In genomic region chr17:79825580-79825921, GRCh38 we compare ENCODE assay signal across 21 cellular contexts. TPM values are rescaled to one million over a fixed set of nuclear protein-coding genes. Genes with fewer than 3 reads are reported as not detected.
A peak's percentile ranks its signal among the peaks of the same experiment; 100 is the strongest.
DNase-seq lines count a peak whose midpoint lies in the region; ATAC-seq, FAIRE-seq and TF ChIP-seq lines count a peak whose summit lies in the region.
"Had no signal": no experiment of that assay in that cellular context is flagged by ENCODE, and none has a peak within 500 bp of the region (broad histone marks: within the 10 kb centered on the region; RNA-seq: fewer than 3 reads in every experiment).

No MANE protein-coding gene starts in this region.

- no peak overlapping the region for H3K23ac ChIP-seq in mesenchymal stem cell (ENCODE audit: low read length in 2 of 2)

- no peaks in the 10 kb centered on the region for H3K9me1 ChIP-seq in K562 (ENCODE audit: control insufficient read depth, insufficient read depth, low read length)

- H3K27ac ChIP-seq in A673 (ENCODE audit: low read depth, low read length, poor library complexity, severe bottlenecking) (peak overlapping the region; percentile 74), K562 (ENCODE audit: extremely low read depth, low read depth, low read length) (peak overlapping the region; percentile 87), mesenchymal stem cell (ENCODE audit: low read length, poor library complexity, severe bottlenecking) (no peak overlapping the region), body of pancreas (no peak overlapping the region)
- H3K27ac ChIP-seq in CD8-positive, alpha-beta memory T cell (ENCODE audit: low read depth, low read length) = peak overlapping the region; percentile 66
- H3K27ac ChIP-seq: A549 had no signal

- H3K79me2 ChIP-seq in K562 (ENCODE audit: control insufficient read depth, insufficient read depth, low read length) = peaks cover 32% of the 10 kb centered on the region

- H3K18ac ChIP-seq in mesenchymal stem cell (ENCODE audit: low read depth in 1 of 2, low read length in 2 of 2) = no peak overlapping the region

- no peak overlapping the region for H3K27ac Mint-ChIP-seq in CD8-positive, alpha-beta memory T cell
- H3K27ac Mint-ChIP-seq: CD4-positive, CD25-positive, alpha-beta regulatory T cell; CD8-positive, alpha-beta T cell; HFFc6 had no signal

- H2BK15ac ChIP-seq in mesenchymal stem cell (ENCODE audit: low read depth, poor library complexity, severe bottlenecking) = no peak overlapping the region

- H3K79me1 ChIP-seq in mesenchymal stem cell (replicated peaks; ENCODE audit: low read length, poor library complexity, severe bottlenecking) = no peaks in the 10 kb centered on the region

- no peak overlapping the region for H2AK5ac ChIP-seq in mesenchymal stem cell (ENCODE audit: low read length, severe bottlenecking)

- H3K9ac ChIP-seq in K562 (ENCODE audit: insufficient read depth in 1 of 2, low read depth in 2 of 2, low read length in 2 of 2) (peak overlapping the region; percentile 77 to 87), mesenchymal stem cell (ENCODE audit: low read length) (no peak overlapping the region)

- CTCF ChIA-PET in A673 (lab: Charles Lee) = interaction anchor here (0.7 kb wide), 1 partner anchor 14 kb away, joined by 4 read pairs; the partner anchor contains the start of gene CBX4
- CTCF ChIA-PET in CD8-positive, alpha-beta memory T cell (lab: Charles Lee) = interaction anchor here (1.2 to 1.7 kb wide), 2 partner anchors 10 to 15 kb away, joined by 3 to 4 read pairs; no protein-coding TSS in a partner anchor
- CTCF ChIA-PET in K562 (lab: Yijun Ruan, JAX; ENCODE audit: low intra/inter-chr PET ratio) = no interaction called here

- H3K4me1 ChIP-seq in A673 (ENCODE audit: insufficient read depth, low read length, poor library complexity, severe bottlenecking) = peaks cover 54% of the 10 kb centered on the region
- H3K4me1 ChIP-seq in CD8-positive, alpha-beta memory T cell (ENCODE audit: insufficient read depth, low read length) = peaks cover 5% of the 10 kb centered on the region
- H3K4me1 ChIP-seq in K562 (replicated peaks in 1 of 2; ENCODE audit: control insufficient read depth in 2 of 2, insufficient read depth in 2 of 2, low read length in 2 of 2) = peaks cover 66 to 75% of the 10 kb centered on the region in 2 experiments
- peaks cover 4% of the 10 kb centered on the region for H3K4me1 ChIP-seq in mesenchymal stem cell (ENCODE audit: control insufficient read depth, insufficient read depth, low read depth, low read length)
- H3K4me1 ChIP-seq in body of pancreas = peaks cover 38% of the 10 kb centered on the region
- H3K4me1 ChIP-seq: HAP-1 had no signal

- H3K36me3 Mint-ChIP-seq in CD8-positive, alpha-beta memory T cell = peaks cover 0 to 4% (median 0%) of the 10 kb centered on the region in 3 donors
- H3K36me3 Mint-ChIP-seq: CD4-positive, CD25-positive, alpha-beta regulatory T cell; CD8-positive, alpha-beta T cell had no signal

- H3K27me3 ChIP-seq in A673 (replicated peaks; ENCODE audit: insufficient read depth, low read depth, low read length, poor library complexity) (no peaks in the 10 kb centered on the region), K562 (ENCODE audit: control insufficient read depth in 2 of 2, insufficient read depth in 2 of 2, low read length in 2 of 2) (no peaks in the 10 kb centered on the region), mesenchymal stem cell (ENCODE audit: control insufficient read depth in 1 of 2, insufficient read depth in 1 of 2, low read length in 2 of 2) (peaks cover 8 to 68% of the 10 kb centered on the region in 2 experiments), body of pancreas (no peaks in the 10 kb centered on the region)
- no peaks in the 10 kb centered on the region for H3K27me3 ChIP-seq in CD8-positive, alpha-beta memory T cell (ENCODE audit: insufficient read depth, low read length, poor library complexity, severe bottlenecking)

- no peak for TF ChIP-seq RAD21 in K562 (CRISPR knock-in tag; conservative IDR thresholded peaks at IDR 0.05 in 1 of 2, IDR thresholded peaks at IDR 0.05 in 1 of 2)

- H3K36me3 ChIP-seq in A673 (ENCODE audit: insufficient read depth, low read length, poor library complexity, severe bottlenecking) (no peaks in the 10 kb centered on the region), K562 (ENCODE audit: control insufficient read depth, insufficient read depth, low read length) (no peaks in the 10 kb centered on the region), mesenchymal stem cell (ENCODE audit: control insufficient read depth in 1 of 2, insufficient read depth in 2 of 2, low read depth in 1 of 2, low read length in 2 of 2) (no peaks in the 10 kb centered on the region), body of pancreas (replicated peaks in 1 of 2; ENCODE audit: insufficient read depth in 1 of 2, low read depth in 2 of 2) (no peaks in the 10 kb centered on the region)
- H3K36me3 ChIP-seq in CD8-positive, alpha-beta memory T cell (ENCODE audit: insufficient read depth, low read length) = no peaks in the 10 kb centered on the region
- H3K36me3 ChIP-seq: HAP-1 had no signal

- no peak overlapping the region for H3K14ac ChIP-seq in mesenchymal stem cell (ENCODE audit: low read length in 2 of 2)

- in situ Hi-C loops in K562 (cut with MboI) = no loop called here

- POLR2A ChIA-PET in A673 (lab: Charles Lee; ENCODE audit: low non-redundant PET) = interaction anchor here (0.6 to 1.9 kb wide), 2 partner anchors 8 to 13 kb away, joined by 4 to 8 read pairs; partner anchors contain the start of gene CBX4
- POLR2A ChIA-PET in CD8-positive, alpha-beta memory T cell (lab: Charles Lee) = no interaction called here
- POLR2A ChIA-PET in K562 (lab: Yijun Ruan, JAX) = interaction anchor here (0.6 to 17.8 kb wide), 4 partner anchors 10 to 31 kb away, joined by 3 to 386 read pairs (median 12); no protein-coding TSS in a partner anchor

- no peak for TF ChIP-seq EP300 in K562 (IDR thresholded peaks at IDR 0.05; ENCODE audit: low read length)

- no peak for DNase-seq in A673 (ENCODE audit: low spot score)
- no peak for DNase-seq in CD8-positive, alpha-beta memory T cell
- DNase-seq in K562 (ENCODE audit: extremely low read depth in 1 of 4, low spot score in 3 of 4) = peak in 3 of 4 experiments; percentile 20 to 74 (median 49)
- no peak for DNase-seq in mesenchymal stem cell
- no peak for DNase-seq in body of pancreas
- DNase-seq in T-helper 1 cell = no peak
- DNase-seq: 8988T; Calu3; CD4-positive, CD25-positive, alpha-beta regulatory T cell; CD8-positive, alpha-beta T cell; COR-L47; DMS53; DMS79 treated with DMSO at 0.1 percent for 48 hours; GOT3; HFFc6 had no signal

- H3K9me3 Mint-ChIP-seq in CD8-positive, alpha-beta memory T cell = no peaks in the 10 kb centered on the region
- H3K9me3 Mint-ChIP-seq: CD8-positive, alpha-beta T cell; HFFc6 had no signal

- H3K4ac ChIP-seq in mesenchymal stem cell (ENCODE audit: low read depth in 1 of 2, low read length in 2 of 2) = no peak overlapping the region

- FAIRE-seq in K562 (lab: Jason Lieb, UNC) = peak; percentile 19
- FAIRE-seq: A549, GM12892, GM19239, H54 had no signal

- peaks cover 2 to 24% (median 17%) of the 10 kb centered on the region in 3 donors for H3K4me1 Mint-ChIP-seq in CD8-positive, alpha-beta memory T cell

- H3K4me3 ChIP-seq in A673 (ENCODE audit: low read depth, low read length, poor library complexity, severe bottlenecking) (peak overlapping the region; percentile 15), K562 (peak overlapping the region; percentile 44), mesenchymal stem cell (ENCODE audit: insufficient read depth in 1 of 2, low read depth in 1 of 2, low read length in 2 of 2) (peak overlapping the region in 1 of 2 experiments; percentile 24), body of pancreas (no peak overlapping the region)
- H3K4me3 ChIP-seq in CD8-positive, alpha-beta memory T cell (ENCODE audit: low read length) = no peak overlapping the region
- H3K4me3 ChIP-seq: A549, HAP-1 had no signal

- intact Hi-C loops in A673 (cut with micrococcal nuclease; ENCODE audit: unreplicated experiment) = no loop called here
- intact Hi-C loops in K562 (cut with micrococcal nuclease) = no loop called here
- intact Hi-C loops in body of pancreas (cut with DNase I) = no loop called here

- TF ChIP-seq POLR2A in K562 (conservative IDR thresholded peaks at IDR 0.05) (no peak), body of pancreas (IDR thresholded peaks at IDR 0.05) (no peak)

- no peak overlapping the region for H2BK120ac ChIP-seq in mesenchymal stem cell (ENCODE audit: low read depth, low read length)

- H2AFZ ChIP-seq in K562 (ENCODE audit: low read depth, low read length) (peak overlapping the region; percentile 75; the same call in 1 of the 2 replicates), mesenchymal stem cell (ENCODE audit: low read depth, low read length) (no peak overlapping the region)

- peak overlapping the region; percentile 3 for H4K91ac ChIP-seq in mesenchymal stem cell (ENCODE audit: low read length)

- no TSS peak for BruUV-seq in A673 (replicated peaks; lab: Mats Ljungman, UMichigan)
- BruUV-seq in K562 (replicated peaks; lab: Mats Ljungman, UMichigan) = no TSS peak

- H3K27me3 Mint-ChIP-seq in CD8-positive, alpha-beta memory T cell = peaks cover 15 to 18% of the 10 kb centered on the region in 2 donors

- 6% methylated on average over 5 of the region's 5 CpGs for WGBS in K562 (ENCODE audit: insufficient coverage, low coverage, missing lambda C conversion rate)
- 97% methylated on average over 5 of the region's 5 CpGs for WGBS in mesenchymal stem cell
- WGBS in body of pancreas, 2 donors = 89 to 97% methylated on average over 4 to 5 of the region's 5 CpGs

- H3K4me2 ChIP-seq in K562 (ENCODE audit: insufficient read depth, low read length) = peak overlapping the region; percentile 90
- no peak overlapping the region for H3K4me2 ChIP-seq in mesenchymal stem cell (ENCODE audit: low read length, poor library complexity, severe bottlenecking)
- H3K4me2 ChIP-seq: A549 had no signal

- H4K20me1 ChIP-seq in K562 (replicated peaks; ENCODE audit: control insufficient read depth, insufficient read depth, low read length) = no peaks in the 10 kb centered on the region

- no peak overlapping the region for H2BK5ac ChIP-seq in mesenchymal stem cell (ENCODE audit: low read depth, low read length, poor library complexity, severe bottlenecking)

- peak; percentile 61 for ATAC-seq in K562
- no peak for ATAC-seq in body of pancreas
- ATAC-seq in GM21529 (IDR thresholded peaks at IDR 0.05; ENCODE audit: unreplicated experiment) = no peak
- ATAC-seq: A549; CD8-positive, alpha-beta T cell had no signal

- H2BK12ac ChIP-seq in mesenchymal stem cell (ENCODE audit: low read length in 2 of 2) = no peak overlapping the region

- no peak overlapping the region for H4K8ac ChIP-seq in mesenchymal stem cell (ENCODE audit: low read length)

- no peak overlapping the region for H3K4me3 Mint-ChIP-seq in CD8-positive, alpha-beta memory T cell
- H3K4me3 Mint-ChIP-seq: CD4-positive, CD25-positive, alpha-beta regulatory T cell; CD8-positive, alpha-beta T cell; HFFc6 had no signal

- H3K9me3 ChIP-seq in A673 (ENCODE audit: low read depth, low read length, poor library complexity, severe bottlenecking) (no peaks in the 10 kb centered on the region), K562 (replicated peaks; ENCODE audit: control insufficient read depth, insufficient read depth, low read depth, low read length) (no peaks in the 10 kb centered on the region), mesenchymal stem cell (ENCODE audit: control insufficient read depth, low read length) (no peaks in the 10 kb centered on the region), body of pancreas (no peaks in the 10 kb centered on the region)
- H3K9me3 ChIP-seq in CD8-positive, alpha-beta memory T cell (ENCODE audit: low read length) = no peaks in the 10 kb centered on the region
- H3K9me3 ChIP-seq: A549, HAP-1 had no signal

- TF ChIP-seq CTCF in A673 (conservative IDR thresholded peaks at IDR 0.05; ENCODE audit: low read depth, low read length) = no peak
- TF ChIP-seq CTCF in K562 (IDR thresholded peaks at IDR 0.05 in 2 of 3, conservative IDR thresholded peaks at IDR 0.05 in 1 of 3; ENCODE audit: insufficient read depth in 2 of 3, low read depth in 1 of 3, low read length in 3 of 3) = no peak
- TF ChIP-seq CTCF in body of pancreas (IDR thresholded peaks at IDR 0.05) = no peak

RNA-seq across cellular contexts. Expression of gene CBX4, which starts 13.7 kb away (rescaled TPM):
- total RNA-seq in A673 (2021) (42.6 and 45.5 TPM in 2 replicates), K562 (2014; rRNA removed) (42.3 and 42.4 TPM in 2 replicates), K562 (2014; rRNA removed; fragmentation: Illumina TruSeq; extraction: Trizol) (4.4 and 4.7 TPM in 2 replicates), K562 (2015; rRNA removed; fragmentation: Illumina TruSeq; extraction: Trizol) (13.5 and 14.7 TPM in 2 replicates), K562 (2021) (48.5 and 50.5 TPM in 2 replicates), body of pancreas (10 to 100 TPM; 15.6 to 17.8 TPM)
- total RNA-seq in CD8-positive, alpha-beta memory T cell = 10 to 100 TPM in 1 of 2 experiments, 1 to 10 TPM in 1; 9.8 to 12.2 TPM
- 12.1 TPM for polyA plus RNA-seq in CD8-positive, alpha-beta memory T cell
- 13.6 and 28.0 TPM in 2 replicates for total RNA-seq in K562 (2011; cell fraction: chromatin; rRNA removed; ENCODE audit: low replicate concordance)
- 26.3 and 29.6 TPM in 2 replicates for total RNA-seq in K562 (2011; cell fraction: nucleolus; rRNA removed)
- total RNA-seq in K562 (2011; cell fraction: nucleoplasm; rRNA removed) = 11.0 and 15.7 TPM in 2 replicates
- polyA plus RNA-seq in K562 (2011; rRNA removed) (7.8 and 13.5 TPM in 2 replicates), K562 (2014; fragmentation: Illumina TruSeq; extraction: Trizol) (10.0 and 16.4 TPM in 2 replicates), K562 (2014; fragmentation: Nextera tagmentation; extraction: Ambion mirVana) (1 to 10 TPM in 1 of 2 experiments, under 1 TPM in 1; 0.98 to 1.1 TPM), K562 (2014; rRNA removed) (34.8 and 40.7 TPM in 2 replicates)
- 12.6 and 29.1 TPM in 2 replicates for polyA plus RNA-seq in K562 (2011; cell fraction: cytosol; rRNA removed)
- polyA plus RNA-seq in K562 (2011; cell fraction: nucleus; rRNA removed) = 23.9 and 38.8 TPM in 2 replicates
- polyA plus RNA-seq in K562 (2012) = 22.9 and 60.2 TPM in 2 replicates
- 7.2 and 7.6 TPM in 2 replicates for polyA minus RNA-seq in K562 (2011; rRNA and poly(A)+ RNA removed)
- 18.7 and 24.1 TPM in 2 replicates for polyA minus RNA-seq in K562 (2011; cell fraction: cytosol; rRNA and poly(A)+ RNA removed)
- polyA minus RNA-seq in K562 (2011; cell fraction: nucleus; rRNA and poly(A)+ RNA removed) = 12.4 and 16.4 TPM in 2 replicates
- polyA plus RNA-seq in mesenchymal stem cell (2013, experiment 1 of 2) = 21.6 TPM
- polyA plus RNA-seq in mesenchymal stem cell (2013, experiment 2 of 2) = 21.8 TPM

RNA-seq across cellular contexts. Expression of gene CBX8, which starts 28.7 kb away (rescaled TPM):
- 24.5 and 27.0 TPM in 2 replicates for total RNA-seq in A673 (2021)
- total RNA-seq in CD8-positive, alpha-beta memory T cell = 1 to 10 TPM; 1.9 to 2.2 TPM
- polyA plus RNA-seq in CD8-positive, alpha-beta memory T cell = 0.91 TPM
- 2.1 and 2.7 TPM in 2 replicates for total RNA-seq in K562 (2011; cell fraction: chromatin; rRNA removed; ENCODE audit: low replicate concordance)
- 2.3 and 2.9 TPM in 2 replicates for total RNA-seq in K562 (2011; cell fraction: nucleolus; rRNA removed)
- 2.0 and 2.7 TPM in 2 replicates for total RNA-seq in K562 (2011; cell fraction: nucleoplasm; rRNA removed)
- total RNA-seq in K562 (2014; rRNA removed) = 4.9 and 7.1 TPM in 2 replicates
- total RNA-seq in K562 (2014; rRNA removed; fragmentation: Illumina TruSeq; extraction: Trizol) = 1.8 and 1.9 TPM in 2 replicates
- total RNA-seq in K562 (2015; rRNA removed; fragmentation: Illumina TruSeq; extraction: Trizol) = 6.6 and 6.7 TPM in 2 replicates
- 11.9 and 12.0 TPM in 2 replicates for total RNA-seq in K562 (2021)
- 0.52 and 0.72 TPM in 2 replicates for polyA plus RNA-seq in K562 (2011; rRNA removed)
- polyA plus RNA-seq in K562 (2011; cell fraction: cytosol; rRNA removed) = 0.80 and 1.1 TPM in 2 replicates
- polyA plus RNA-seq in K562 (2011; cell fraction: nucleus; rRNA removed) = 2.4 and 2.6 TPM in 2 replicates
- polyA plus RNA-seq in K562 (2012) = 5.7 and 8.8 TPM in 2 replicates
- polyA plus RNA-seq in K562 (2014; fragmentation: Illumina TruSeq; extraction: Trizol) = 2.6 and 3.4 TPM in 2 replicates
- under 1 TPM; 0.08 to 0.21 TPM for polyA plus RNA-seq in K562 (2014; fragmentation: Nextera tagmentation; extraction: Ambion mirVana)
- polyA plus RNA-seq in K562 (2014; rRNA removed) = 4.7 and 6.7 TPM in 2 replicates
- 0.45 and 0.56 TPM in 2 replicates for polyA minus RNA-seq in K562 (2011; rRNA and poly(A)+ RNA removed)
- 0.86 and 2.7 TPM in 2 replicates for polyA minus RNA-seq in K562 (2011; cell fraction: cytosol; rRNA and poly(A)+ RNA removed)
- polyA minus RNA-seq in K562 (2011; cell fraction: nucleus; rRNA and poly(A)+ RNA removed) = 0.67 and 2.1 TPM in 2 replicates
- polyA plus RNA-seq in mesenchymal stem cell (2013, experiment 1 of 2) = 2.9 TPM
- 2.8 TPM for polyA plus RNA-seq in mesenchymal stem cell (2013, experiment 2 of 2)
- 1 to 10 TPM; 1.6 to 1.8 TPM for total RNA-seq in body of pancreas

RNA-seq across cellular contexts. Expression of gene CBX2, which starts 47.6 kb away (rescaled TPM):
- total RNA-seq in A673 (2021) (59.5 and 66.4 TPM in 2 replicates), K562 (2014; rRNA removed) (18.2 and 23.6 TPM in 2 replicates), K562 (2014; rRNA removed; fragmentation: Illumina TruSeq; extraction: Trizol) (6.9 and 8.4 TPM in 2 replicates), K562 (2015; rRNA removed; fragmentation: Illumina TruSeq; extraction: Trizol) (16.5 and 18.1 TPM in 2 replicates), K562 (2021) (26.9 and 28.5 TPM in 2 replicates), body of pancreas (1 to 10 TPM; 1.6 to 2.0 TPM)
- total RNA-seq in CD8-positive, alpha-beta memory T cell = 1 to 10 TPM; 2.0 to 2.2 TPM
- 0.10 TPM for polyA plus RNA-seq in CD8-positive, alpha-beta memory T cell
- total RNA-seq in K562 (2011; cell fraction: chromatin; rRNA removed; ENCODE audit: low replicate concordance) = 20.1 and 55.7 TPM in 2 replicates
- total RNA-seq in K562 (2011; cell fraction: nucleolus; rRNA removed) = 37.1 and 52.4 TPM in 2 replicates
- 27.8 and 34.1 TPM in 2 replicates for total RNA-seq in K562 (2011; cell fraction: nucleoplasm; rRNA removed)
- polyA plus RNA-seq in K562 (2011; rRNA removed) (13.9 and 18.3 TPM in 2 replicates), K562 (2014; fragmentation: Illumina TruSeq; extraction: Trizol) (13.9 and 16.9 TPM in 2 replicates), K562 (2014; fragmentation: Nextera tagmentation; extraction: Ambion mirVana) (1 to 10 TPM in 1 of 2 experiments, under 1 TPM in 1; 0.66 to 1.0 TPM), K562 (2014; rRNA removed) (17.4 and 18.4 TPM in 2 replicates)
- 17.2 and 30.0 TPM in 2 replicates for polyA plus RNA-seq in K562 (2011; cell fraction: cytosol; rRNA removed)
- polyA plus RNA-seq in K562 (2011; cell fraction: nucleus; rRNA removed) = 35.0 and 55.5 TPM in 2 replicates
- 13.0 and 18.6 TPM in 2 replicates for polyA plus RNA-seq in K562 (2012)
- polyA minus RNA-seq in K562 (2011; rRNA and poly(A)+ RNA removed) = 10.0 and 14.9 TPM in 2 replicates
- 20.6 and 24.0 TPM in 2 replicates for polyA minus RNA-seq in K562 (2011; cell fraction: cytosol; rRNA and poly(A)+ RNA removed)
- polyA minus RNA-seq in K562 (2011; cell fraction: nucleus; rRNA and poly(A)+ RNA removed) = 18.0 and 19.1 TPM in 2 replicates
- polyA plus RNA-seq in mesenchymal stem cell (2013, experiment 1 of 2) = 2.2 TPM
- polyA plus RNA-seq in mesenchymal stem cell (2013, experiment 2 of 2) = 1.9 TPM

Comparison
In these comparisons a context has a peak if more than half of its experiments do, and no peak if none do; other contexts are left out.
1. DNase-seq: peak in K562 (3 of 4); none in A673 (single experiment), CD8-positive, alpha-beta memory T cell (0 of 5), mesenchymal stem cell (single experiment), body of pancreas (0 of 4) and T-helper 1 cell (0 of 5).
2. H3K27ac ChIP-seq: peak in A673 (single experiment), CD8-positive, alpha-beta memory T cell (single experiment) and K562 (single experiment); none in mesenchymal stem cell (single experiment) and body of pancreas (0 of 4).
3. H3K4me3 ChIP-seq: peak in A673 (single experiment) and K562 (single experiment); none in CD8-positive, alpha-beta memory T cell (single experiment) and body of pancreas (0 of 2).